25 cellular contexts compared by ENCODE assay signal in the genomic region with DNA sequence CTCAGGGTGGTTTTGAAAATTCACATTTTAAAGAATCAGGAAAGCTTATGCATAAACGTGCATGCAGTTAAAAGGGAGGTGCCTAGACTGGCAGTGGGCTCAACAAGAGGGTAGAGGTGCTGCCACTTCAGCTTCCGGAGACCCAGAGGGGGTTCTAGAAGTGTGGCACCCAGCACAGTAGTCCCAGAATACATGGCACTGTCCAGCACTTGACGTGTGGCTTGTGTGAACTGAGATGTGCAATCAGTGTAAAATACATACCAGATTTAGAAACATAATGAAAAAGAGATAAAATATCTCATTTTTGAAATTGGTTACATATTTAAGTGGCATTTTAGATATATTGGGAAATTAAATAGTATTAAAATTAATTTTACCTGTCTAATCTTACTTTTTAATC.
"Had no signal": no experiment of that assay in that cellular context is flagged by ENCODE, and none has a peak within 500 bp of the region (broad histone marks: within the 10 kb centered on the region; RNA-seq: fewer than 3 reads in every experiment).

No MANE protein-coding gene starts in this region.

- H3K4me1 ChIP-seq: pancreas, right lobe of liver had no signal

- H3K27ac ChIP-seq: neutrophil, pancreas, prostate gland, right lobe of liver, sigmoid colon, stomach, thoracic aorta, thyroid gland, tibial nerve, upper lobe of right lung, uterus had no signal

- H3K4me3 ChIP-seq: pancreas, prostate gland, right lobe of liver, sigmoid colon, stomach, thoracic aorta, thyroid gland, tibial nerve, upper lobe of right lung, uterus had no signal

- FAIRE-seq: pancreas, small intestine had no signal

- ATAC-seq: naive thymus-derived CD8-positive, alpha-beta T cell; natural killer cell treated with Interleukin-12 subunit alpha and Interleukin-12 subunit beta and Interleukin-15 and Interleukin-18, amount 100 ng/mL, for 72 hours; pancreas; right cardiac atrium; right lobe of liver; stimulated activated effector memory CD8-positive, alpha-beta T cell treated with anti-CD3 and anti-CD28 coated beads, Interleukin-12 subunit alpha, Interleukin-12 subunit beta, amount 100 ng/mL, for 72 hours; stimulated activated naive B cell treated with anti-CD40 and anti-IgM and Interleukin-4, amounts not matched to agents 10 μg/mL and 1 μg/mL and 100 μg/mL, for 72 hours; upper lobe of right lung had no signal

- H3K36me3 ChIP-seq: neutrophil, pancreas, prostate gland, right lobe of liver, sigmoid colon, stomach, thoracic aorta, thyroid gland, tibial nerve, upper lobe of right lung, uterus had no signal

- H3K9me3 ChIP-seq: neutrophil, pancreas, prostate gland, right lobe of liver, sigmoid colon, thoracic aorta, thyroid gland, tibial nerve, upper lobe of right lung, uterus had no signal

- H3K27me3 ChIP-seq: neutrophil, pancreas, right lobe of liver, sigmoid colon, stomach, thyroid gland, tibial nerve, upper lobe of right lung, uterus had no signal

- DNase-seq: naive thymus-derived CD8-positive, alpha-beta T cell; nephron progenitor cell; nucleus accumbens; pancreas; right cardiac atrium; right lobe of liver; sigmoid colon; small intestine; stimulated activated CD4-positive, alpha-beta T cell treated with anti-CD3 and anti-CD28 coated beads, Interleukin-15, amount 100 ng/mL, for 24 hours; stimulated activated CD4-positive, alpha-beta T cell treated with anti-CD3 and anti-CD28 coated beads, Interleukin-2, amount 100 ng/mL, for 24 hours; stimulated activated CD4-positive, alpha-beta T cell treated with anti-CD3 and anti-CD28 coated beads, Interleukin-2, amount 100 ng/mL, for 48 hours; stimulated activated CD4-positive, alpha-beta T cell treated with anti-CD3 and anti-CD28 coated beads, Interleukin-4, amount 100 ng/mL, for 24 hours; stimulated activated naive B cell treated with anti-CD40 and anti-IgM and Interleukin-4, amounts not matched to agents 10 μg/mL and 1 μg/mL and 100 μg/mL, for 72 hours; stimulated activated naive CD4-positive, alpha-beta T cell treated with Interleukin-2 at 50 U/mL for 16 hours; stomach; thyroid gland; trophoblast cell; upper lobe of right lung; uterus had no signal
